ENCODE assay signal across 13 cellular contexts in the genomic region with DNA sequence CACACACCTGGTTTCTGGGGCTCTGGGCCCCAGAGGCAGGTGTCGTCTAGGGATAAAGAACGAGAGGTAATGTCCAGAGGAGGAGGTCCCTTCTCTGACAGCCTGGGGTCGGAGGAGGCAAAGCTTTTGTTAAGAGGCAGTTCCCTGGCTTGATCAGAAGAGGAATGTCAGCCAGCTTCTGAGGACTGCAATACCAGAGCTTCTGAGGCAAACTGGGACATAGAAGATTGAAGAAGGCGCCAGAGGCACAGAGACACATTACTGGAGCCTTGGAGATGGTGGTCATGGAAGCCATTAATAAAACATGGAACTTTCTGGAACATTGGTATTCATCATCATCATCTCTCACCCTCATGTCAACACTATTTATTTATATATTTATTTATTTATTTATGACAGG. TPM values are rescaled to one million over a fixed set of nuclear protein-coding genes. Genes with fewer than 3 reads are reported as not detected.
A peak's percentile ranks its signal among the peaks of the same experiment; 100 is the strongest.
DNase-seq lines count a peak whose midpoint lies in the region; ATAC-seq and TF ChIP-seq lines count a peak whose summit lies in the region.
"Had no signal": no experiment of that assay in that cellular context is flagged by ENCODE, and none has a peak within 500 bp of the region (broad histone marks: within the 10 kb centered on the region; RNA-seq: fewer than 3 reads in every experiment).

No MANE protein-coding gene starts in this region.

- H3K4me3 ChIP-seq in AG10803 (ENCODE audit: low read length) (peak overlapping the region; percentile 56), adipocyte (ENCODE audit: low read length) (peak overlapping the region; percentile 69), heart right ventricle (peak overlapping the region in 2 of 10 donors; percentile 2 to 6), skeletal muscle cell (ENCODE audit: low read depth, low read length) (peak overlapping the region; percentile 24)
- H3K4me3 ChIP-seq: BLaER1 treated with 17β-estradiol and CSF1 and Interleukin-3, amounts not matched to agents 10 nM and 100 nM; body of pancreas; SK-N-MC had no signal

- no peak for DNase-seq in AG10803 (ENCODE audit: low read depth)
- DNase-seq in adipocyte (ENCODE audit: low read depth), result no peak
- no peak for DNase-seq in heart right ventricle
- DNase-seq in skeletal muscle cell (ENCODE audit: low read depth), result no peak
- DNase-seq in inferior parietal cortex (ENCODE audit: extremely low spot score), result no peak
- no peak for DNase-seq in NCI-H187 (lab: John Stamatoyannopoulos, UW)
- no peak for DNase-seq in ecto neural progenitor cell (ENCODE audit: low spot score)
- no peak for DNase-seq in T-helper 1 cell
- DNase-seq: NCI-H1694 treated with DMSO at 0.1 percent for 48 hours; NK-92 treated with Interleukin-12 subunit alpha and Interleukin-12 subunit beta, amount 100 ng/mL, for 24 hours had no signal

- H3K9me3 ChIP-seq in adipocyte (ENCODE audit: control insufficient read depth, low read length) (no peaks in the 10 kb centered on the region), heart right ventricle (no peaks in the 10 kb centered on the region)
- H3K9me3 ChIP-seq: BLaER1 treated with 17β-estradiol and CSF1 and Interleukin-3, amounts not matched to agents 10 nM and 100 nM; body of pancreas had no signal

- no peak for TF ChIP-seq CTCF in AG10803 (conservative IDR thresholded peaks at IDR 0.05; ENCODE audit: low read length)
- TF ChIP-seq CTCF in heart right ventricle (IDR thresholded peaks at IDR 0.05), result no peak

- no peaks in the 10 kb centered on the region for H3K36me3 ChIP-seq in adipocyte (ENCODE audit: control insufficient read depth, insufficient read depth, low read length, severe bottlenecking)
- H3K36me3 ChIP-seq in heart right ventricle, result no peaks in the 10 kb centered on the region
- H3K36me3 ChIP-seq: BLaER1 treated with 17β-estradiol and CSF1 and Interleukin-3, amounts not matched to agents 10 nM and 100 nM had no signal

- 61 to 68% methylated on average over 4 of the region's 4 CpGs for WGBS in heart right ventricle, 2 donors

- H3K4me1 ChIP-seq in adipocyte (ENCODE audit: control insufficient read depth, insufficient read depth, low read length), result peaks cover 15% of the 10 kb centered on the region
- peaks cover 0 to 15% (median 0%) of the 10 kb centered on the region in 9 donors for H3K4me1 ChIP-seq in heart right ventricle
- H3K4me1 ChIP-seq: body of pancreas had no signal

- intact Hi-C loops in heart right ventricle (cut with DNase I), result no loop called here

- H3K27ac ChIP-seq in heart right ventricle, result peak overlapping the region in 9 of 10 donors; percentile 8 to 74 (median 56)
- H3K27ac ChIP-seq: BLaER1 treated with 17β-estradiol and CSF1 and Interleukin-3, amounts not matched to agents 10 nM and 100 nM; SK-N-MC had no signal

- peak in 5 of 8 donors; percentile 4 to 39 (median 25) for ATAC-seq in heart right ventricle

- peak overlapping the region; percentile 63 for H3K9ac ChIP-seq in adipocyte (ENCODE audit: low read length)
- H3K9ac ChIP-seq: BLaER1 treated with 17β-estradiol and CSF1 and Interleukin-3, amounts not matched to agents 10 nM and 100 nM had no signal

- H3K27me3 ChIP-seq in adipocyte (replicated peaks; ENCODE audit: control insufficient read depth, insufficient read depth, low read length) (peaks cover 7% of the 10 kb centered on the region), heart right ventricle (peaks cover 0 to 17% (median 4%) of the 10 kb centered on the region in 7 donors)
- H3K27me3 ChIP-seq: BLaER1 treated with 17β-estradiol and CSF1 and Interleukin-3, amounts not matched to agents 10 nM and 100 nM; body of pancreas had no signal

RNA-seq across cellular contexts. Expression of a gene that starts 53.3 kb away (rescaled TPM):
- 10 to 100 TPM in 9 of 10 donors, 1 to 10 TPM in 1; 9.0 to 18.8 (median 13.9) TPM for total RNA-seq in heart right ventricle
- 10 to 100 TPM in 1 of 2 donors, 1 to 10 TPM in 1; 3.1 to 31.2 TPM for polyA plus RNA-seq in heart right ventricle
